11 cellular contexts compared by ENCODE assay signal in genomic region chr6:117270121-117270959, GRCh38. TPM values are rescaled to one million over a fixed set of nuclear protein-coding genes. Genes with fewer than 3 reads are reported as not detected.
DNase-seq lines count a peak whose midpoint lies in the region; ATAC-seq and TF ChIP-seq lines count a peak whose summit lies in the region.
"Had no signal": no experiment of that assay in that cellular context is flagged by ENCODE, and none has a peak within 500 bp of the region (broad histone marks: within the 10 kb centered on the region; RNA-seq: fewer than 3 reads in every experiment).

No MANE protein-coding gene starts in this region.

- CTCF ChIA-PET in CD4-positive, alpha-beta memory T cell (lab: Charles Lee; ENCODE audit: partially characterized antibody), result no interaction called here
- CTCF ChIA-PET in activated CD4-positive, alpha-beta memory T cell treated with anti-CD3 and anti-CD28 coated beads for 36 hours (lab: Charles Lee), result no interaction called here

- H3K4ac ChIP-seq in neuronal stem cell (ENCODE audit: low read length), result no peak overlapping the region

- no peak overlapping the region for H3K14ac ChIP-seq in neuronal stem cell (ENCODE audit: low read length)

- no peak overlapping the region for H2BK15ac ChIP-seq in neuronal stem cell (ENCODE audit: low read length)

- no peaks in the 10 kb centered on the region for H3K36me3 ChIP-seq in gastroesophageal sphincter
- no peaks in the 10 kb centered on the region for H3K36me3 ChIP-seq in neuronal stem cell (replicated peaks in 1 of 2; ENCODE audit: control insufficient read depth in 2 of 2, insufficient read depth in 2 of 2, low read length in 2 of 2)
- no peaks in the 10 kb centered on the region for H3K36me3 ChIP-seq in Peyer's patch
- H3K36me3 ChIP-seq in CD4-positive, alpha-beta memory T cell (ENCODE audit: insufficient read depth, low read length), result no peaks in the 10 kb centered on the region

- no peaks in the 10 kb centered on the region for H3K79me1 ChIP-seq in neuronal stem cell (ENCODE audit: low read depth, low read length)

- peaks cover 47 to 58% of the 10 kb centered on the region in 2 donors for H3K27me3 Mint-ChIP-seq in CD4-positive, alpha-beta memory T cell
- H3K27me3 Mint-ChIP-seq in activated CD4-positive, alpha-beta memory T cell treated with anti-CD3 and anti-CD28 coated beads for 36 hours, result peaks cover 74% of the 10 kb centered on the region

- 4% methylated on average over 17 of the region's 89 CpGs; no CpG with 5 or more reads in 1 of the 2 donors for WGBS in gastroesophageal sphincter (ENCODE audit: low coverage in 1 of 2), 2 donors
- no CpG with 5 or more reads among the region's 89 CpGs for WGBS in neuronal stem cell (ENCODE audit: extremely low coverage in 2 of 2, insufficient read length in 2 of 2, insufficient replicate concordance in 1 of 2), 2 donors

- peaks cover 0 to 3% (median 0%) of the 10 kb centered on the region in 8 donors for H3K9me3 Mint-ChIP-seq in CD4-positive, alpha-beta memory T cell
- H3K9me3 Mint-ChIP-seq in activated CD4-positive, alpha-beta memory T cell treated with anti-CD3 and anti-CD28 coated beads for 36 hours, result no peaks in the 10 kb centered on the region
- H3K9me3 Mint-ChIP-seq: central memory CD8-positive, alpha-beta T cell; stimulated activated naive CD8-positive, alpha-beta T cell treated with anti-CD3 and anti-CD28 coated beads, Interleukin-15, Interleukin-2, amounts not matched to agents 100 ng/mL and 50 ng/mL, for 24 hours had no signal

- peak overlapping the region; percentile 76 for H3K23ac ChIP-seq in neuronal stem cell (ENCODE audit: low read depth, low read length, poor library complexity)

- H3K4me1 ChIP-seq in gastroesophageal sphincter, result peaks cover 0 to 28% (median 15%) of the 10 kb centered on the region in 3 donors
- H3K4me1 ChIP-seq in neuronal stem cell (ENCODE audit: control insufficient read depth in 2 of 2, insufficient read depth in 1 of 2, low read depth in 1 of 2, low read length in 2 of 2), result peaks cover 0 to 10% of the 10 kb centered on the region in 2 donors
- H3K4me1 ChIP-seq in Peyer's patch, result peaks cover 0 to 24% (median 2%) of the 10 kb centered on the region in 4 donors
- H3K4me1 ChIP-seq in CD4-positive, alpha-beta memory T cell (ENCODE audit: insufficient read depth, low read length), result peaks cover 5% of the 10 kb centered on the region

- no peak overlapping the region for H2BK12ac ChIP-seq in neuronal stem cell (ENCODE audit: low read length)

- H3K9ac ChIP-seq in neuronal stem cell (ENCODE audit: low read depth, low read length, poor library complexity), result peak overlapping the region; percentile 79

- POLR2A ChIA-PET in CD4-positive, alpha-beta memory T cell (lab: Charles Lee; ENCODE audit: partially characterized antibody), result no interaction called here
- POLR2A ChIA-PET in activated CD4-positive, alpha-beta memory T cell treated with anti-CD3 and anti-CD28 coated beads for 36 hours (lab: Charles Lee), result no interaction called here

- no peak overlapping the region for H2BK5ac ChIP-seq in neuronal stem cell (ENCODE audit: low read length)

- H3K9me3 ChIP-seq in gastroesophageal sphincter, result no peaks in the 10 kb centered on the region
- H3K9me3 ChIP-seq in neuronal stem cell (replicated peaks in 1 of 2; ENCODE audit: control insufficient read depth in 2 of 2, insufficient read depth in 1 of 2, low read depth in 1 of 2, low read length in 2 of 2), result no peaks in the 10 kb centered on the region
- H3K9me3 ChIP-seq in Peyer's patch, result no peaks in the 10 kb centered on the region
- H3K9me3 ChIP-seq in CD4-positive, alpha-beta memory T cell (ENCODE audit: control insufficient read depth in 1 of 2, low read length in 2 of 2), result no peaks in the 10 kb centered on the region

- H3K27ac ChIP-seq in gastroesophageal sphincter, result no peak overlapping the region
- no peak overlapping the region for H3K27ac ChIP-seq in neuronal stem cell (replicated peaks; ENCODE audit: low read length)
- no peak overlapping the region for H3K27ac ChIP-seq in Peyer's patch
- no peak overlapping the region for H3K27ac ChIP-seq in CD4-positive, alpha-beta memory T cell (ENCODE audit: low read depth, low read length)

- H3K18ac ChIP-seq in neuronal stem cell (ENCODE audit: low read length), result peak overlapping the region; percentile 66

- peak overlapping the region; percentile 96 for H3K4me2 ChIP-seq in neuronal stem cell (ENCODE audit: insufficient read depth, low read length, poor library complexity, severe bottlenecking)

- no peak overlapping the region for H3K27ac Mint-ChIP-seq in CD4-positive, alpha-beta memory T cell
- no peak overlapping the region for H3K27ac Mint-ChIP-seq in activated CD4-positive, alpha-beta memory T cell treated with anti-CD3 and anti-CD28 coated beads for 36 hours
- H3K27ac Mint-ChIP-seq: stimulated activated naive CD8-positive, alpha-beta T cell treated with anti-CD3 and anti-CD28 coated beads, Interleukin-15, Interleukin-2, amounts not matched to agents 100 ng/mL and 50 ng/mL, for 24 hours had no signal

- peak overlapping the region; percentile 27 for H4K8ac ChIP-seq in neuronal stem cell (ENCODE audit: low read depth, low read length)

- no peak overlapping the region for H4K91ac ChIP-seq in neuronal stem cell (ENCODE audit: low read depth, low read length, poor library complexity)

- TF ChIP-seq POLR2A in gastroesophageal sphincter (IDR thresholded peaks at IDR 0.05) (no peak), Peyer's patch (IDR thresholded peaks at IDR 0.05) (no peak)

- H3K4me3 ChIP-seq in gastroesophageal sphincter, result peak overlapping the region in 1 of 2 donors; percentile 46
- peak overlapping the region in 1 of 2 donors; percentile 75 for H3K4me3 ChIP-seq in neuronal stem cell (ENCODE audit: low read length in 2 of 2)
- peak overlapping the region in 2 of 4 donors; percentile 20 to 27 for H3K4me3 ChIP-seq in Peyer's patch
- H3K4me3 ChIP-seq in CD4-positive, alpha-beta memory T cell (ENCODE audit: low read length in 2 of 2), result no peak overlapping the region

- peak overlapping the region; percentile 82 for H2AFZ ChIP-seq in neuronal stem cell (ENCODE audit: low read length)

- peak; percentile 15 for ATAC-seq in gastroesophageal sphincter

- peak overlapping the region in 1 of 8 donors; percentile 33 for H3K4me3 Mint-ChIP-seq in CD4-positive, alpha-beta memory T cell
- H3K4me3 Mint-ChIP-seq in activated CD4-positive, alpha-beta memory T cell treated with anti-CD3 and anti-CD28 coated beads for 36 hours, result no peak overlapping the region
- H3K4me3 Mint-ChIP-seq: central memory CD8-positive, alpha-beta T cell; stimulated activated naive CD8-positive, alpha-beta T cell treated with anti-CD3 and anti-CD28 coated beads, Interleukin-15, Interleukin-2, amounts not matched to agents 100 ng/mL and 50 ng/mL, for 24 hours had no signal

- TF ChIP-seq EP300 in gastroesophageal sphincter (IDR thresholded peaks at IDR 0.05), result no peak

- intact Hi-C loops in CD4-positive, alpha-beta memory T cell (cut with micrococcal nuclease), result no loop called here
- intact Hi-C loops in activated CD4-positive, alpha-beta memory T cell treated with anti-CD3 and anti-CD28 coated beads for 36 hours (cut with micrococcal nuclease), result no loop called here

- no peak overlapping the region for H2AK5ac ChIP-seq in neuronal stem cell (ENCODE audit: low read depth, low read length)

- peaks cover 98% of the 10 kb centered on the region for H3K27me3 ChIP-seq in gastroesophageal sphincter
- H3K27me3 ChIP-seq in neuronal stem cell (ENCODE audit: control insufficient read depth in 3 of 3, insufficient read depth in 3 of 3, low read depth in 1 of 3, low read length in 3 of 3), result peaks cover 39 to 98% (median 65%) of the 10 kb centered on the region in 3 experiments
- H3K27me3 ChIP-seq in Peyer's patch, result peaks cover 0 to 56% of the 10 kb centered on the region in 2 donors
- peaks cover 32% of the 10 kb centered on the region for H3K27me3 ChIP-seq in CD4-positive, alpha-beta memory T cell (ENCODE audit: insufficient read depth, low read length)

- peaks cover 5 to 13% (median 10%) of the 10 kb centered on the region in 4 donors for H3K4me1 Mint-ChIP-seq in CD4-positive, alpha-beta memory T cell
- peaks cover 6% of the 10 kb centered on the region for H3K4me1 Mint-ChIP-seq in activated CD4-positive, alpha-beta memory T cell treated with anti-CD3 and anti-CD28 coated beads for 36 hours (ENCODE audit: low read depth)

- no peaks in the 10 kb centered on the region for H3K36me3 Mint-ChIP-seq in CD4-positive, alpha-beta memory T cell
- H3K36me3 Mint-ChIP-seq in activated CD4-positive, alpha-beta memory T cell treated with anti-CD3 and anti-CD28 coated beads for 36 hours, result no peaks in the 10 kb centered on the region

- TF ChIP-seq CTCF in gastroesophageal sphincter (IDR thresholded peaks at IDR 0.05), result no peak
- no peak for TF ChIP-seq CTCF in Peyer's patch (IDR thresholded peaks at IDR 0.05)

- H2BK120ac ChIP-seq in neuronal stem cell (ENCODE audit: low read depth, low read length), result no peak overlapping the region

- DNase-seq in DMS53 treated with DMSO at 0.1 percent for 48 hours (lab: John Stamatoyannopoulos, UW; ENCODE audit: unreplicated experiment), result peak; percentile 7
- DNase-seq in NCI-H524 treated with DMSO at 0.1 percent for 48 hours (lab: John Stamatoyannopoulos, UW), result peak; percentile 25
- no peak for DNase-seq in neuronal stem cell (ENCODE audit: low spot score)
- no peak for DNase-seq in Peyer's patch
- DNase-seq in AML-193 (lab: John Stamatoyannopoulos, UW), result no peak
- no peak for DNase-seq in CD4-positive, alpha-beta memory T cell
- no peak for DNase-seq in activated CD4-positive, alpha-beta memory T cell treated with anti-CD3 and anti-CD28 coated beads for 36 hours
- DNase-seq: NCI-H1092 had no signal

RNA-seq across cellular contexts. Expression of gene VGLL2, which starts 5.0 kb away (rescaled TPM):
- total RNA-seq in gastroesophageal sphincter, result not detected
- not detected for polyA plus RNA-seq in neuronal stem cell (2013, experiment 1 of 2)
- polyA plus RNA-seq in neuronal stem cell (2013, experiment 2 of 2), result not detected
- not detected for total RNA-seq in Peyer's patch
- not detected for total RNA-seq in CD4-positive, alpha-beta memory T cell
- polyA plus RNA-seq in CD4-positive, alpha-beta memory T cell, result not detected
- not detected for total RNA-seq in activated CD4-positive, alpha-beta memory T cell treated with anti-CD3 and anti-CD28 coated beads for 36 hours

Comparison
In these comparisons a context has a peak if more than half of its experiments do, and no peak if none do; other contexts are left out.
1. DNase-seq: peak in DMS53 treated with DMSO at 0.1 percent for 48 hours (single experiment) and NCI-H524 treated with DMSO at 0.1 percent for 48 hours (single experiment); none in neuronal stem cell (single experiment), Peyer's patch (0 of 3), AML-193 (0 of 2), CD4-positive, alpha-beta memory T cell (0 of 5) and activated CD4-positive, alpha-beta memory T cell treated with anti-CD3 and anti-CD28 coated beads for 36 hours (single experiment).